Comparison of ENCODE assay signal across 32 cellular contexts in genomic region chr5:6193315-6193714, GRCh38.
DNase-seq lines count a peak whose midpoint lies in the region; ATAC-seq and TF ChIP-seq lines count a peak whose summit lies in the region.
"Had no signal": no experiment of that assay in that cellular context is flagged by ENCODE, and none has a peak within 500 bp of the region (broad histone marks: within the 10 kb centered on the region; RNA-seq: fewer than 3 reads in every experiment).

No MANE protein-coding gene starts in this region.

- H3K4me2 ChIP-seq in PC-3 (ENCODE audit: low read length) = peak overlapping the region; percentile 27
- H3K4me2 ChIP-seq in Karpas-422 (ENCODE audit: low read depth, low read length, poor library complexity, severe bottlenecking) = no peak overlapping the region

- H3K9me3 ChIP-seq in PC-3 (ENCODE audit: low read length) (no peaks in the 10 kb centered on the region), Karpas-422 (ENCODE audit: low read length) (no peaks in the 10 kb centered on the region)
- H3K9me3 ChIP-seq: ascending aorta, thoracic aorta had no signal

- peaks cover 4% of the 10 kb centered on the region for H3K4me1 Mint-ChIP-seq in mesothelial cell of epicardium
- H3K4me1 Mint-ChIP-seq: activated naive CD8-positive, alpha-beta T cell treated with anti-CD3 and anti-CD28 coated beads for 36 hours had no signal

- H3K4me3 ChIP-seq in PC-3 (ENCODE audit: low read length) (no peak overlapping the region), Karpas-422 (ENCODE audit: low read length) (no peak overlapping the region)
- H3K4me3 ChIP-seq: ascending aorta, coronary artery, thoracic aorta had no signal

- peak overlapping the region; percentile 48 for H3K27ac Mint-ChIP-seq in mesothelial cell of epicardium
- H3K27ac Mint-ChIP-seq: activated naive CD8-positive, alpha-beta T cell treated with anti-CD3 and anti-CD28 coated beads for 36 hours; B cell; CD8-positive, alpha-beta T cell; effector memory CD8-positive, alpha-beta T cell; memory B cell; stimulated activated naive CD8-positive, alpha-beta T cell treated with anti-CD3 and anti-CD28 coated beads, Interleukin-15, Interleukin-2, amounts not matched to agents 100 ng/mL and 50 ng/mL, for 24 hours had no signal

- H3K9me2 ChIP-seq in PC-3 (replicated peaks; ENCODE audit: low read length) = no peaks in the 10 kb centered on the region
- no peaks in the 10 kb centered on the region for H3K9me2 ChIP-seq in Karpas-422 (replicated peaks; ENCODE audit: insufficient read depth, low read length)

- H3K9me3 Mint-ChIP-seq in mesothelial cell of epicardium = no peaks in the 10 kb centered on the region
- H3K9me3 Mint-ChIP-seq: activated naive CD8-positive, alpha-beta T cell treated with anti-CD3 and anti-CD28 coated beads for 36 hours; CD8-positive, alpha-beta T cell; memory B cell; stimulated activated naive CD8-positive, alpha-beta T cell treated with anti-CD3 and anti-CD28 coated beads, Interleukin-15, Interleukin-2, amounts not matched to agents 100 ng/mL and 50 ng/mL, for 24 hours had no signal

- peaks cover 4% of the 10 kb centered on the region for H3F3A ChIP-seq in PC-3 (ENCODE audit: low read length, unreplicated experiment)

- H2AFZ ChIP-seq in PC-3 (ENCODE audit: low read length) = peak overlapping the region; percentile 36
- no peak overlapping the region for H2AFZ ChIP-seq in Karpas-422 (ENCODE audit: low read length)

- CTCF ChIA-PET in PC-3 (lab: Charles Lee) = no interaction called here

- H3K79me2 ChIP-seq in PC-3 (ENCODE audit: low read length) (no peaks in the 10 kb centered on the region), Karpas-422 (ENCODE audit: low read length) (no peaks in the 10 kb centered on the region)

- H3K27me3 ChIP-seq in PC-3 (ENCODE audit: low read length) = no peaks in the 10 kb centered on the region
- H3K27me3 ChIP-seq in Karpas-422 (ENCODE audit: low read length) = no peaks in the 10 kb centered on the region
- H3K27me3 ChIP-seq: ascending aorta, foreskin keratinocyte had no signal

- H3K36me3 ChIP-seq in PC-3 (ENCODE audit: low read depth, low read length) (no peaks in the 10 kb centered on the region), Karpas-422 (ENCODE audit: insufficient read depth, low read length) (no peaks in the 10 kb centered on the region)
- H3K36me3 ChIP-seq: ascending aorta, thoracic aorta had no signal

- H3K4me3 Mint-ChIP-seq in mesothelial cell of epicardium = no peak overlapping the region
- H3K4me3 Mint-ChIP-seq: activated naive CD8-positive, alpha-beta T cell treated with anti-CD3 and anti-CD28 coated beads for 36 hours; B cell; CD8-positive, alpha-beta T cell; effector memory CD8-positive, alpha-beta T cell; memory B cell; stimulated activated naive CD8-positive, alpha-beta T cell treated with anti-CD3 and anti-CD28 coated beads, Interleukin-15, Interleukin-2, amounts not matched to agents 100 ng/mL and 50 ng/mL, for 24 hours had no signal

- H3K27me3 Mint-ChIP-seq in mesothelial cell of epicardium (ENCODE audit: low read depth) = peaks cover 19% of the 10 kb centered on the region
- H3K27me3 Mint-ChIP-seq: B cell; memory B cell; stimulated activated naive CD8-positive, alpha-beta T cell treated with anti-CD3 and anti-CD28 coated beads, Interleukin-15, Interleukin-2, amounts not matched to agents 100 ng/mL and 50 ng/mL, for 24 hours had no signal

- BruUV-seq in PC-3 (replicated peaks; lab: Mats Ljungman, UMichigan) = no TSS peak

- no peaks in the 10 kb centered on the region for H3K36me3 Mint-ChIP-seq in mesothelial cell of epicardium
- H3K36me3 Mint-ChIP-seq: activated naive CD8-positive, alpha-beta T cell treated with anti-CD3 and anti-CD28 coated beads for 36 hours; CD8-positive, alpha-beta T cell; memory B cell had no signal

- intact Hi-C loops in PC-3 (cut with micrococcal nuclease) = no loop called here

- ATAC-seq in PC-3 (no peak), esophagus mucosa (no peak)
- ATAC-seq: CD8-positive, alpha-beta T cell; effector memory CD8-positive, alpha-beta T cell; foreskin keratinocyte; left colon; Right ventricle myocardium inferior; SK-N-SH treated with all-trans-retinoic acid at 6 μM for 48 hours had no signal

- H3K9ac ChIP-seq in PC-3 (ENCODE audit: low read length) = no peak overlapping the region
- H3K9ac ChIP-seq in Karpas-422 (ENCODE audit: low read length) = no peak overlapping the region

- TF ChIP-seq CTCF in PC-3 (conservative IDR thresholded peaks at IDR 0.05; ENCODE audit: low read depth, low read length) (no peak), mesothelial cell of epicardium (IDR thresholded peaks at IDR 0.05; ENCODE audit: unreplicated experiment) (no peak)

- POLR2A ChIA-PET in PC-3 (lab: Charles Lee; ENCODE audit: unreplicated experiment) = no interaction called here

- no peak overlapping the region for H3K27ac ChIP-seq in PC-3 (ENCODE audit: low read length)
- H3K27ac ChIP-seq in Karpas-422 (ENCODE audit: low read length) = no peak overlapping the region
- H3K27ac ChIP-seq: ascending aorta, coronary artery, foreskin keratinocyte, thoracic aorta had no signal

- DNase-seq in DMS153 treated with DMSO at 0.1 percent for 48 hours (lab: John Stamatoyannopoulos, UW; ENCODE audit: unreplicated experiment) = peak; percentile 34
- peak; percentile 33 for DNase-seq in NCI-H2107 (lab: John Stamatoyannopoulos, UW)
- DNase-seq in PC-3 = peak; percentile 71
- no peak for DNase-seq in mesothelial cell of epicardium (ENCODE audit: low spot score in 2 of 2, unreplicated experiment in 2 of 2)
- DNase-seq in dermis blood vessel endothelial cell = no peak
- DNase-seq in Karpas-422 = no peak
- DNase-seq: activated CD4-positive, alpha-beta T cell treated with anti-CD3 and anti-CD28 coated beads for 4 hours; activated CD8-positive, alpha-beta memory T cell treated with anti-CD3 and anti-CD28 coated beads for 24 hours; activated effector memory CD4-positive, alpha-beta T cell treated with Interleukin-2 at 50 U/mL for 16 hours; activated naive CD8-positive, alpha-beta T cell treated with anti-CD3 and anti-CD28 coated beads for 36 hours; CD8-positive, alpha-beta T cell; DMS53; effector memory CD8-positive, alpha-beta T cell; foreskin keratinocyte; GF-D8; H7; left colon; NCI-H1105 treated with DMSO at 0.1 percent for 48 hours; NCI-H2171; NCI-H82; OCI-M1; stimulated activated CD4-positive, alpha-beta T cell treated with anti-CD3 and anti-CD28 coated beads, Interleukin-15, amount 100 ng/mL, for 24 hours; T-helper 2 cell had no signal

- H4K20me1 ChIP-seq in PC-3 (ENCODE audit: low read length) (no peaks in the 10 kb centered on the region), Karpas-422 (ENCODE audit: insufficient read depth, low read depth, low read length) (no peaks in the 10 kb centered on the region)

- H3K4me1 ChIP-seq in PC-3 (ENCODE audit: insufficient read depth, low read length) = peaks cover 40% of the 10 kb centered on the region
- H3K4me1 ChIP-seq in Karpas-422 (ENCODE audit: low read length) = no peaks in the 10 kb centered on the region
- H3K4me1 ChIP-seq: ascending aorta, foreskin keratinocyte had no signal

Comparison
In these comparisons a context has a peak if more than half of its experiments do, and no peak if none do; other contexts are left out.
1. DNase-seq: peak in DMS153 treated with DMSO at 0.1 percent for 48 hours (single experiment), NCI-H2107 (single experiment) and PC-3 (single experiment); none in mesothelial cell of epicardium (0 of 2), dermis blood vessel endothelial cell (single experiment) and Karpas-422 (single experiment).